Comparison of ENCODE assay signal across 9 cellular contexts in genomic region chr13:99320693-99321481, GRCh38. TPM values are rescaled to one million over a fixed set of nuclear protein-coding genes. Genes with fewer than 3 reads are reported as not detected.
DNase-seq lines count a peak whose midpoint lies in the region; ATAC-seq and TF ChIP-seq lines count a peak whose summit lies in the region.
"Had no signal": no experiment of that assay in that cellular context is flagged by ENCODE, and none has a peak within 500 bp of the region (broad histone marks: within the 10 kb centered on the region; RNA-seq: fewer than 3 reads in every experiment).

No MANE protein-coding gene starts in this region.

- in situ Hi-C loops in GM13977 (cut with MboI; ENCODE audit: low pct_unique_long_range_greater_than_20kb, low sequenced_read_pairs, unreplicated experiment) = no loop called here

- ATAC-seq in HG02571 (IDR thresholded peaks at IDR 0.05; ENCODE audit: unreplicated experiment) = no peak

- TF ChIP-seq CTCF in GM13977 (IDR thresholded peaks at IDR 0.05; ENCODE audit: extremely low read depth, insufficient read depth, missing control alignments) = no peak

- DNase-seq in DMS 273 (lab: John Stamatoyannopoulos, UW; ENCODE audit: unreplicated experiment) (peak; percentile 16), DMS 273 treated with DMSO at 0.1 percent for 48 hours (lab: John Stamatoyannopoulos, UW) (no peak), OCI-M1 (lab: John Stamatoyannopoulos, UW) (peak; percentile 67), dermis microvascular lymphatic vessel endothelial cell (ENCODE audit: low read depth in 2 of 2) (peak; percentile 94 to 98), renal cortical epithelial cell (ENCODE audit: low read depth) (peak; percentile 74), HuH-7 (ENCODE audit: low spot score) (no peak), GM13977 (ENCODE audit: low spot score) (no peak)
- DNase-seq: pancreas had no signal

RNA-seq across cellular contexts. Expression of gene GPR183, which starts 13.7 kb away (rescaled TPM):
- 1.2 and 1.6 TPM in 2 replicates for total RNA-seq in dermis microvascular lymphatic vessel endothelial cell
- not detected in 2 replicates for total RNA-seq in renal cortical epithelial cell

Comparison
In these comparisons a context has a peak if more than half of its experiments do, and no peak if none do; other contexts are left out.
1. DNase-seq: peak in DMS 273 (single experiment), OCI-M1 (single experiment), dermis microvascular lymphatic vessel endothelial cell (2 of 2) and renal cortical epithelial cell (single experiment); none in DMS 273 treated with DMSO at 0.1 percent for 48 hours (single experiment), HuH-7 (single experiment) and GM13977 (single experiment).